Comparison of ENCODE assay signal across 15 cellular contexts in genomic region chr5:58019614-58020013, GRCh38.
DNase-seq lines count a peak whose midpoint lies in the region; ATAC-seq and TF ChIP-seq lines count a peak whose summit lies in the region.
"Had no signal": no experiment of that assay in that cellular context is flagged by ENCODE, and none has a peak within 500 bp of the region (broad histone marks: within the 10 kb centered on the region; RNA-seq: fewer than 3 reads in every experiment).

No MANE protein-coding gene starts in this region.

- H3K4me3 Mint-ChIP-seq in activated T-helper 17 cell treated with anti-CD3 and anti-CD28 coated beads, Interleukin-2, amount 50 U/mL, for 72 hours = no peak overlapping the region
- H3K4me3 Mint-ChIP-seq: HFFc6 had no signal

- intact Hi-C loops in right lobe of liver (cut with DNase I) = no loop called here

- H3K27me3 Mint-ChIP-seq in activated T-helper 17 cell treated with anti-CD3 and anti-CD28 coated beads, Interleukin-2, amount 50 U/mL, for 72 hours = peaks cover 3% of the 10 kb centered on the region

- no peaks in the 10 kb centered on the region for H3K36me3 Mint-ChIP-seq in activated T-helper 17 cell treated with anti-CD3 and anti-CD28 coated beads, Interleukin-2, amount 50 U/mL, for 72 hours (ENCODE audit: low read depth)

- no peak overlapping the region for H3K4me3 ChIP-seq in right lobe of liver
- H3K4me3 ChIP-seq: coronary artery had no signal

- H3K27me3 ChIP-seq in right lobe of liver = no peaks in the 10 kb centered on the region

- no peaks in the 10 kb centered on the region for H3K36me3 ChIP-seq in right lobe of liver

- H3K27ac ChIP-seq in right lobe of liver = no peak overlapping the region
- H3K27ac ChIP-seq: C4-2B, coronary artery had no signal

- no peaks in the 10 kb centered on the region for H3K9me3 ChIP-seq in right lobe of liver

- DNase-seq in LoVo (ENCODE audit: low spot score) = peak; percentile 3
- DNase-seq in fibroblast of peridontal ligament (ENCODE audit: extremely low read depth) = peak; percentile 49
- DNase-seq in right lobe of liver = peak; percentile 44 to 58 (median 56)
- DNase-seq in stromal cell of bone marrow (ENCODE audit: low read depth) = peak; percentile 32
- no peak for DNase-seq in DMS53 treated with DMSO at 0.1 percent for 48 hours (lab: John Stamatoyannopoulos, UW; ENCODE audit: unreplicated experiment)
- DNase-seq: HFFc6; kidney glomerular epithelial cell; NCI-H1436; NCI-H526; stimulated activated CD4-positive, alpha-beta T cell treated with anti-CD3 and anti-CD28 coated beads, Interleukin-2, amount 100 ng/mL, for 24 hours had no signal

- no peak for TF ChIP-seq CTCF in right lobe of liver (IDR thresholded peaks at IDR 0.05)

- no peak overlapping the region for H3K27ac Mint-ChIP-seq in activated T-helper 17 cell treated with anti-CD3 and anti-CD28 coated beads, Interleukin-2, amount 50 U/mL, for 72 hours
- H3K27ac Mint-ChIP-seq: HFFc6 had no signal

- H3K9me3 Mint-ChIP-seq in activated T-helper 17 cell treated with anti-CD3 and anti-CD28 coated beads, Interleukin-2, amount 50 U/mL, for 72 hours = no peaks in the 10 kb centered on the region
- H3K9me3 Mint-ChIP-seq: HFFc6 had no signal

- no peak for TF ChIP-seq POLR2A in right lobe of liver (IDR thresholded peaks at IDR 0.05)

- WGBS in right lobe of liver (ENCODE audit: insufficient coverage, low coverage, low lambda C conversion rate, missing lambda C conversion rate) = 61% methylated on average over 3 of the region's 3 CpGs

- ATAC-seq in right lobe of liver (peak; percentile 78 to 92 (median 84)), GM19035 (IDR thresholded peaks at IDR 0.05; ENCODE audit: unreplicated experiment) (no peak), GM18870 (IDR thresholded peaks at IDR 0.05; ENCODE audit: unreplicated experiment) (no peak)
- no peak for ATAC-seq in activated T-helper 17 cell treated with anti-CD3 and anti-CD28 coated beads, Interleukin-2, amount 50 U/mL, for 72 hours (replicated peaks)

- peaks cover 0 to 9% (median 0%) of the 10 kb centered on the region in 4 donors for H3K4me1 ChIP-seq in right lobe of liver

- H3K4me1 Mint-ChIP-seq in activated T-helper 17 cell treated with anti-CD3 and anti-CD28 coated beads, Interleukin-2, amount 50 U/mL, for 72 hours = no peaks in the 10 kb centered on the region

Comparison
In these comparisons a context has a peak if more than half of its experiments do, and no peak if none do; other contexts are left out.
1. ATAC-seq: peak in right lobe of liver (4 of 4); none in GM19035 (single experiment), GM18870 (single experiment) and activated T-helper 17 cell treated with anti-CD3 and anti-CD28 coated beads, Interleukin-2, amount 50 U/mL, for 72 hours (single experiment).